8 cellular contexts compared by ENCODE assay signal in genomic region chr1:56577859-56578663, GRCh38. TPM values are rescaled to one million over a fixed set of nuclear protein-coding genes. Genes with fewer than 3 reads are reported as not detected.
A peak's percentile ranks its signal among the peaks of the same experiment; 100 is the strongest.
DNase-seq lines count a peak whose midpoint lies in the region; ATAC-seq and TF ChIP-seq lines count a peak whose summit lies in the region.

No MANE protein-coding gene starts in this region.

- ATAC-seq in GM19463 (IDR thresholded peaks at IDR 0.05; ENCODE audit: unreplicated experiment) (peak; percentile 17), gastrocnemius medialis (peak; percentile 36 to 47)

- DNase-seq in NCI-H2227 treated with DMSO at 0.1 percent for 48 hours (lab: John Stamatoyannopoulos, UW) (peak; percentile 32), astrocyte of the cerebellum (ENCODE audit: low read depth) (no peak), gastrocnemius medialis (peak in 1 of 2 donors; percentile 31), NK-92 (lab: John Stamatoyannopoulos, UW; ENCODE audit: unreplicated experiment) (no peak)
- DNase-seq in stimulated activated CD4-positive, alpha-beta T cell treated with anti-CD3 and anti-CD28 coated beads, Interleukin-1b, Interleukin-23, amount 100 ng/mL, for 48 hours: no peak

- peak in 1 of 2 donors; percentile 15 for TF ChIP-seq POLR2A in gastrocnemius medialis (IDR thresholded peaks at IDR 0.05)

- TF ChIP-seq CTCF in astrocyte of the cerebellum (IDR thresholded peaks at IDR 0.05; ENCODE audit: low read depth, low read length, missing control alignments): no peak
- no peak for TF ChIP-seq CTCF in gastrocnemius medialis (IDR thresholded peaks at IDR 0.05 in 4 of 5, conservative IDR thresholded peaks at IDR 0.05 in 1 of 5)

- H3K36me3 ChIP-seq in BLaER1: no peaks in the 10 kb centered on the region
- no peaks in the 10 kb centered on the region for H3K36me3 ChIP-seq in gastrocnemius medialis

- H3K9ac ChIP-seq in BLaER1: peak overlapping the region; percentile 83

- no peaks in the 10 kb centered on the region for H3K9me3 ChIP-seq in BLaER1
- H3K9me3 ChIP-seq in gastrocnemius medialis: no peaks in the 10 kb centered on the region

- peak overlapping the region; percentile 72 for H3K27ac ChIP-seq in BLaER1
- H3K27ac ChIP-seq in gastrocnemius medialis: peak overlapping the region; percentile 86 to 95 (median 88)

- intact Hi-C loops in gastrocnemius medialis (cut with DNase I; ENCODE audit: low total_unique reads): loop anchor here (5.0 kb wide), 7 partner anchors 36 to 1361 kb away; partner anchors contain the start of genes PRKAA2 and USP24

- H3K4me3 ChIP-seq in BLaER1 (peak overlapping the region; percentile 88), astrocyte of the cerebellum (ENCODE audit: low read depth, low read length) (peak overlapping the region; percentile 88), iPS-11a (ENCODE audit: low read depth, low read length) (peak overlapping the region; percentile 88), gastrocnemius medialis (peak overlapping the region; percentile 73 to 99 (median 88))

- H3K4me2 ChIP-seq in BLaER1: peak overlapping the region; percentile 95

- in situ Hi-C loops in astrocyte of the cerebellum (cut with HindIII; ENCODE audit: low sequenced_read_pairs) (loop anchor here (25.0 kb wide), 1 partner anchor 1441 kb away; no protein-coding TSS in a partner anchor), gastrocnemius medialis (cut with MboI; ENCODE audit: low sequenced_read_pairs in 4 of 4) (loop anchor here in 2 of 4 donors (25.0 kb wide), 3 partner anchors 891 to 1441 kb away; no protein-coding TSS in a partner anchor)

- H3K27me3 ChIP-seq in BLaER1 (no peaks in the 10 kb centered on the region), gastrocnemius medialis (no peaks in the 10 kb centered on the region)

- H3K4me1 ChIP-seq in BLaER1 (peaks cover 40% of the 10 kb centered on the region), gastrocnemius medialis (peaks cover 36 to 47% of the 10 kb centered on the region in 2 donors)

- H4K20me1 ChIP-seq in BLaER1: no peaks in the 10 kb centered on the region; the same call in 1 of the 2 replicates

RNA-seq across cellular contexts. Expression of gene PLPP3, which starts 1.3 kb away (rescaled TPM):
- total RNA-seq in gastrocnemius medialis: 10 to 100 TPM; 53.2 to 71.5 (median 55.5) TPM
